ENCODE assay signal across 21 cellular contexts in genomic region chr6:107062691-107063090, GRCh38. TPM values are rescaled to one million over a fixed set of nuclear protein-coding genes. Genes with fewer than 3 reads are reported as not detected.
DNase-seq lines count a peak whose midpoint lies in the region; ATAC-seq lines count a peak whose summit lies in the region.
"Had no signal": no experiment of that assay in that cellular context is flagged by ENCODE, and none has a peak within 500 bp of the region (broad histone marks: within the 10 kb centered on the region; RNA-seq: fewer than 3 reads in every experiment).

No MANE protein-coding gene starts in this region.

- H3K9me3 Mint-ChIP-seq in T-helper 2 cell treated with Interferon-gamma antibody and Interleukin-4, amounts not matched to agents 5 μg/mL and 100 μg/mL, for 36 hours, result no peaks in the 10 kb centered on the region
- H3K9me3 Mint-ChIP-seq: CD4-positive, alpha-beta memory T cell; HFFc6; IgD-negative memory B cell had no signal

- H3K27ac ChIP-seq in HUES64 (ENCODE audit: low read depth, low read length), result peak overlapping the region; percentile 49; the same call in 1 of the 2 replicates

- H3K4me1 ChIP-seq in HUES64 (ENCODE audit: insufficient read depth, low read length), result peaks cover 18% of the 10 kb centered on the region

- no peaks in the 10 kb centered on the region for H3K27me3 Mint-ChIP-seq in T-helper 2 cell treated with Interferon-gamma antibody and Interleukin-4, amounts not matched to agents 5 μg/mL and 100 μg/mL, for 36 hours (ENCODE audit: low read depth)
- H3K27me3 Mint-ChIP-seq in T-helper 17 cell, result no peaks in the 10 kb centered on the region
- H3K27me3 Mint-ChIP-seq: CD4-positive, alpha-beta memory T cell; IgD-negative memory B cell had no signal

- no peak overlapping the region for H3K9ac ChIP-seq in HUES64 (ENCODE audit: low read depth, low read length)
- H3K9ac ChIP-seq: SK-N-SH had no signal

- H3K36me3 Mint-ChIP-seq in T-helper 2 cell treated with Interferon-gamma antibody and Interleukin-4, amounts not matched to agents 5 μg/mL and 100 μg/mL, for 36 hours (ENCODE audit: low read depth), result peaks cover 1% of the 10 kb centered on the region
- H3K36me3 Mint-ChIP-seq in T-helper 17 cell (ENCODE audit: low read depth), result no peaks in the 10 kb centered on the region
- H3K36me3 Mint-ChIP-seq: CD4-positive, alpha-beta memory T cell; IgD-negative memory B cell had no signal

- H3K4me3 ChIP-seq in HUES64 (ENCODE audit: low read length), result no peak overlapping the region
- H3K4me3 ChIP-seq: HAP-1 had no signal

- intact Hi-C loops in posterior vena cava (cut with DNase I), result no loop called here

- H3K9me3 ChIP-seq in HUES64 (ENCODE audit: insufficient read depth, low read depth, low read length) (no peaks in the 10 kb centered on the region), T-helper 17 cell (ENCODE audit: control insufficient read depth, low read length, poor library complexity, severe bottlenecking) (no peaks in the 10 kb centered on the region)
- H3K9me3 ChIP-seq: Caco-2, HAP-1, SK-N-SH had no signal

- peak overlapping the region; percentile 48 for H3K4me3 Mint-ChIP-seq in T-helper 2 cell treated with Interferon-gamma antibody and Interleukin-4, amounts not matched to agents 5 μg/mL and 100 μg/mL, for 36 hours
- H3K4me3 Mint-ChIP-seq in T-helper 17 cell, result peak overlapping the region; percentile 25
- H3K4me3 Mint-ChIP-seq: HFFc6 had no signal

- peak overlapping the region; percentile 69 for H3K27ac Mint-ChIP-seq in T-helper 2 cell treated with Interferon-gamma antibody and Interleukin-4, amounts not matched to agents 5 μg/mL and 100 μg/mL, for 36 hours
- no peak overlapping the region for H3K27ac Mint-ChIP-seq in T-helper 17 cell
- H3K27ac Mint-ChIP-seq: HFFc6 had no signal

- H3K27me3 ChIP-seq in HUES64 (ENCODE audit: insufficient read depth, low read length), result no peaks in the 10 kb centered on the region

- WGBS in HUES64, result 81% methylated on average over 3 of the region's 3 CpGs

- peaks cover 14% of the 10 kb centered on the region for H3K36me3 ChIP-seq in HUES64 (ENCODE audit: insufficient read depth, low read length)
- H3K36me3 ChIP-seq: HAP-1 had no signal

- no peak for DNase-seq in T-helper 2 cell treated with Interferon-gamma antibody and Interleukin-4, amounts not matched to agents 5 μg/mL and 100 μg/mL, for 36 hours (ENCODE audit: low spot score)
- DNase-seq in T-helper 2 cell, result no peak
- DNase-seq in T-helper 17 cell, result no peak
- DNase-seq in posterior vena cava (ENCODE audit: low spot score), result peak; percentile 17
- DNase-seq in NCI-H345 (lab: John Stamatoyannopoulos, UW), result no peak
- DNase-seq: Caco-2; CD4-positive, alpha-beta memory T cell; GOT3; HFFc6; NCI-H1694; NCI-H2029 treated with DMSO at 0.1 percent for 48 hours; NCI-H2227 treated with DMSO at 0.1 percent for 48 hours; NCI-H510A; NCI-H69; PC-3; SK-N-SH; SW 1271 had no signal

- peaks cover 66% of the 10 kb centered on the region for H3K4me1 Mint-ChIP-seq in T-helper 2 cell treated with Interferon-gamma antibody and Interleukin-4, amounts not matched to agents 5 μg/mL and 100 μg/mL, for 36 hours (ENCODE audit: low read depth)
- peaks cover 21% of the 10 kb centered on the region for H3K4me1 Mint-ChIP-seq in T-helper 17 cell

- no peak for ATAC-seq in T-helper 17 cell
- ATAC-seq in GM21786 (IDR thresholded peaks at IDR 0.05; ENCODE audit: unreplicated experiment), result no peak
- ATAC-seq: PC-3 had no signal

RNA-seq across cellular contexts. Expression of gene MTRES1, which starts 34.7 kb away (rescaled TPM):
- polyA plus RNA-seq in HUES64 (2013, experiment 1 of 2), result 17.7 TPM
- 23.2 TPM for polyA plus RNA-seq in HUES64 (2013, experiment 2 of 2)
- total RNA-seq in T-helper 17 cell, result 10 to 100 TPM in 1 of 2 donors, 1 to 10 TPM in 1; 9.7 to 10.2 TPM
- total RNA-seq in posterior vena cava, result 10 to 100 TPM; 12.8 to 16.0 TPM

RNA-seq across cellular contexts. Expression of gene BEND3, which starts 52.6 kb away (rescaled TPM):
- polyA plus RNA-seq in HUES64 (2013, experiment 1 of 2), result 20.8 TPM
- polyA plus RNA-seq in HUES64 (2013, experiment 2 of 2), result 16.9 TPM
- total RNA-seq in T-helper 17 cell, result 1 to 10 TPM; 1.4 to 1.7 TPM
- total RNA-seq in posterior vena cava, result 1 to 10 TPM; 1.5 to 1.8 TPM
